Comparison of ENCODE assay signal across 9 cellular contexts in genomic region chr9:99056876-99057664, GRCh38. TPM values are rescaled to one million over a fixed set of nuclear protein-coding genes. Genes with fewer than 3 reads are reported as not detected.
A peak's percentile ranks its signal among the peaks of the same experiment; 100 is the strongest.
DNase-seq lines count a peak whose midpoint lies in the region; ATAC-seq, FAIRE-seq and TF ChIP-seq lines count a peak whose summit lies in the region.
"Had no signal": no experiment of that assay in that cellular context is flagged by ENCODE, and none has a peak within 500 bp of the region (broad histone marks: within the 10 kb centered on the region; RNA-seq: fewer than 3 reads in every experiment).

No MANE protein-coding gene starts in this region.

- H2BK5ac ChIP-seq in IMR-90 (ENCODE audit: low read depth, low read length, poor library complexity, severe bottlenecking): peak overlapping the region; percentile 27

- H3K27me3 Mint-ChIP-seq in activated naive CD4-positive, alpha-beta T cell treated with anti-CD3 and anti-CD28 coated beads, Interleukin-2, amount 50 U/mL, for 24 hours: no peaks in the 10 kb centered on the region
- H3K27me3 Mint-ChIP-seq in memory B cell: no peaks in the 10 kb centered on the region

- H3K4me3 Mint-ChIP-seq in activated naive CD4-positive, alpha-beta T cell treated with anti-CD3 and anti-CD28 coated beads, Interleukin-2, amount 50 U/mL, for 24 hours: peak overlapping the region; percentile 77
- H3K4me3 Mint-ChIP-seq in memory B cell: peak overlapping the region; percentile 77

- H4K20me1 ChIP-seq in IMR-90 (ENCODE audit: insufficient read depth, low read length): no peaks in the 10 kb centered on the region

- H3K4me2 ChIP-seq in IMR-90 (ENCODE audit: low read depth, low read length): no peak overlapping the region; the same call in 1 of the 2 replicates
- H3K4me2 ChIP-seq: hepatocyte had no signal

- peak overlapping the region; percentile 30 to 64; a peak in 3 of 4 replicates for H4K8ac ChIP-seq in IMR-90 (ENCODE audit: low read depth in 2 of 2, low read length in 2 of 2)

- H3K79me1 ChIP-seq in IMR-90 (ENCODE audit: low read depth in 1 of 2, low read length in 2 of 2): no peaks in the 10 kb centered on the region

- peaks cover 5% of the 10 kb centered on the region for H3K9me3 Mint-ChIP-seq in activated naive CD4-positive, alpha-beta T cell treated with anti-CD3 and anti-CD28 coated beads, Interleukin-2, amount 50 U/mL, for 24 hours
- no peaks in the 10 kb centered on the region for H3K9me3 Mint-ChIP-seq in memory B cell

- no peaks in the 10 kb centered on the region for H3K27me3 ChIP-seq in IMR-90 (ENCODE audit: control insufficient read depth, insufficient read depth, low read length)
- H3K27me3 ChIP-seq in adrenal gland: no peaks in the 10 kb centered on the region
- H3K27me3 ChIP-seq: hepatocyte had no signal

- TF ChIP-seq RAD21 in IMR-90 (IDR thresholded peaks at IDR 0.05; ENCODE audit: low read length): no peak

- H3K18ac ChIP-seq in IMR-90 (ENCODE audit: low read depth, low read length): peak overlapping the region; percentile 53; the same call in 1 of the 2 replicates

- H3K27ac Mint-ChIP-seq in activated naive CD4-positive, alpha-beta T cell treated with anti-CD3 and anti-CD28 coated beads, Interleukin-2, amount 50 U/mL, for 24 hours: peak overlapping the region; percentile 75
- H3K27ac Mint-ChIP-seq in memory B cell: peak overlapping the region; percentile 64

- POLR2A ChIA-PET in IMR-90 (lab: Charles Lee; ENCODE audit: unreplicated experiment): no interaction called here

- intact Hi-C loops in IMR-90 (cut with micrococcal nuclease): no loop called here
- intact Hi-C loops in adrenal gland (cut with DNase I): no loop called here

- peak overlapping the region; percentile 27; the same call in 1 of the 2 replicates for H4K5ac ChIP-seq in IMR-90 (ENCODE audit: low read depth, low read length)

- ATAC-seq in IMR-90 (ENCODE audit: low read depth) (peak; percentile 71), memory B cell (ENCODE audit: low read depth) (no peak)

- TF ChIP-seq CTCF in IMR-90 (conservative IDR thresholded peaks at IDR 0.05; ENCODE audit: low read depth, low read length) (no peak), adrenal gland (IDR thresholded peaks at IDR 0.05) (no peak)

- CTCF ChIA-PET in IMR-90 (lab: Yijun Ruan, JAX): interaction anchor here (0.7 kb wide), 1 partner anchor 84 kb away, joined by 3 read pairs; no protein-coding TSS in a partner anchor

- H3K36me3 ChIP-seq in IMR-90 (ENCODE audit: control insufficient read depth, insufficient read depth, low read length) (peaks cover 49% of the 10 kb centered on the region; the same call in 1 of the 2 replicates), adrenal gland (replicated peaks in 1 of 2) (peaks cover 0 to 10% of the 10 kb centered on the region in 2 donors)

- peak overlapping the region; percentile 53 for H3K14ac ChIP-seq in IMR-90 (replicated peaks; ENCODE audit: low read depth, low read length)

- peaks cover 4% of the 10 kb centered on the region for H3K36me3 Mint-ChIP-seq in activated naive CD4-positive, alpha-beta T cell treated with anti-CD3 and anti-CD28 coated beads, Interleukin-2, amount 50 U/mL, for 24 hours
- no peaks in the 10 kb centered on the region for H3K36me3 Mint-ChIP-seq in memory B cell

- peak overlapping the region; percentile 62 for H3K4ac ChIP-seq in IMR-90 (ENCODE audit: low read depth, low read length)

- peak overlapping the region; percentile 55; the same call in 1 of the 2 replicates for H3K23ac ChIP-seq in IMR-90 (ENCODE audit: low read depth, low read length)

- TF ChIP-seq POLR2A in IMR-90 (IDR thresholded peaks at IDR 0.05; ENCODE audit: low read depth, low read length) (no peak), adrenal gland (IDR thresholded peaks at IDR 0.05) (no peak)

- H3K4me3 ChIP-seq in IMR-90 (ENCODE audit: insufficient read depth, low read depth, low read length): no peak overlapping the region
- H3K4me3 ChIP-seq in adrenal gland: no peak overlapping the region
- H3K4me3 ChIP-seq: hepatocyte had no signal

- H2AK9ac ChIP-seq in IMR-90 (replicated peaks; ENCODE audit: low read depth, low read length, poor library complexity): no peak overlapping the region

- in situ Hi-C loops in IMR-90 (cut with MboI; ENCODE audit: low sequenced_read_pairs) (no loop called here), ACHN (cut with HindIII; ENCODE audit: low pct_ligation_motif_present, low pct_unique_long_range_greater_than_20kb, low sequenced_read_pairs) (no loop called here)

- peaks cover 83% of the 10 kb centered on the region for H3K4me1 Mint-ChIP-seq in activated naive CD4-positive, alpha-beta T cell treated with anti-CD3 and anti-CD28 coated beads, Interleukin-2, amount 50 U/mL, for 24 hours
- H3K4me1 Mint-ChIP-seq in memory B cell: peaks cover 53% of the 10 kb centered on the region

- H2BK120ac ChIP-seq in IMR-90 (ENCODE audit: low read depth, low read length): peak overlapping the region; percentile 54

- H2BK20ac ChIP-seq in IMR-90 (ENCODE audit: low read depth, low read length): peak overlapping the region; percentile 77; the same call in 1 of the 2 replicates

- no CpG with 5 or more reads among the region's 6 CpGs for WGBS in IMR-90 (ENCODE audit: extremely low coverage in 2 of 2, insufficient read length in 1 of 2), 2 experiments
- 80 to 83% (median 81%) methylated on average over 6 of the region's 6 CpGs for WGBS in adrenal gland, 4 donors

- no TSS peak for BruUV-seq in IMR-90 (replicated peaks; lab: Mats Ljungman, UMichigan)

- no peak for FAIRE-seq in HTR-8/SVneo (lab: Jason Lieb, UNC)

- H3K27ac ChIP-seq in IMR-90 (ENCODE audit: insufficient read depth, low read length) (no peak overlapping the region), adrenal gland (peak overlapping the region in 2 of 5 donors; percentile 68 to 79)
- H3K27ac ChIP-seq: hepatocyte had no signal

- no peaks in the 10 kb centered on the region for H3K9me3 ChIP-seq in IMR-90 (ENCODE audit: control insufficient read depth, insufficient read depth, low read length)
- no peaks in the 10 kb centered on the region for H3K9me3 ChIP-seq in adrenal gland (replicated peaks in 1 of 3)

- peaks cover 14% of the 10 kb centered on the region for H3K4me1 ChIP-seq in IMR-90 (ENCODE audit: control insufficient read depth, insufficient read depth, low read length)
- H3K4me1 ChIP-seq in adrenal gland (replicated peaks in 1 of 2): peaks cover 0 to 30% of the 10 kb centered on the region in 2 donors

- peak overlapping the region; percentile 85; the same call in 2 of the 3 replicates for H2BK15ac ChIP-seq in IMR-90 (ENCODE audit: low read depth, low read length)

- H3K9ac ChIP-seq in IMR-90 (ENCODE audit: low read depth, low read length): no peak overlapping the region

- dilution Hi-C loops in IMR-90 (cut with HindIII; ENCODE audit: low sequenced_read_pairs, unreplicated experiment): no loop called here

- peak; percentile 61 for DNase-seq in CD1c-positive myeloid dendritic cell (ENCODE audit: extremely low spot score)
- peak; percentile 91 for DNase-seq in IMR-90
- DNase-seq in memory B cell (ENCODE audit: low spot score in 2 of 2): no peak
- DNase-seq in ACHN: no peak
- no peak for DNase-seq in NCI-H2171 treated with DMSO at 0.1 percent for 48 hours (lab: John Stamatoyannopoulos, UW)
- no peak for DNase-seq in adrenal gland
- DNase-seq in HTR-8/SVneo (ENCODE audit: insufficient read length, low spot score): no peak

- peak overlapping the region; percentile 39 for H4K91ac ChIP-seq in IMR-90 (ENCODE audit: insufficient read depth, low read depth, low read length)

- H2AK5ac ChIP-seq in IMR-90 (ENCODE audit: low read depth, low read length): peak overlapping the region; percentile 75

- peaks cover 26% of the 10 kb centered on the region for H3K9me1 ChIP-seq in IMR-90 (ENCODE audit: insufficient read depth, low read length)

- H3K56ac ChIP-seq in IMR-90 (ENCODE audit: extremely low read depth, insufficient read depth, low read length): peak overlapping the region; percentile 15; the same call in 1 of the 2 replicates

- H2AFZ ChIP-seq in IMR-90 (replicated peaks; ENCODE audit: low read length, poor library complexity): no peak overlapping the region
- H2AFZ ChIP-seq: hepatocyte had no signal

TF ChIP-seq in IMR-90, 13 proteins besides CTCF, POLR2A, EP300 and RAD21:
- no peak for TF ChIP-seq CEBPB (IDR thresholded peaks at IDR 0.05; ENCODE audit: low read depth, low read length)
- TF ChIP-seq FOS (IDR thresholded peaks at IDR 0.05; ENCODE audit: low read depth, low read length): 0 out of 2 replicates have a peak, but pooled peaks have one; percentile 26
- no peak for TF ChIP-seq NFE2L2 (IDR thresholded peaks at IDR 0.05; ENCODE audit: low read depth, low read length)
- peak; percentile 91 for TF ChIP-seq BHLHE40 (IDR thresholded peaks at IDR 0.05; ENCODE audit: low read depth, low read length)

RNA-seq across cellular contexts. Expression of gene TGFBR1, which starts 47.8 kb away (rescaled TPM):
- total RNA-seq in IMR-90 (2012; rRNA removed) (57.8 and 75.3 TPM in 2 replicates), adrenal gland (10 to 100 TPM in 7 of 8 donors, 1 to 10 TPM in 1; 7.7 to 38.5 (median 27.3) TPM)
- polyA plus RNA-seq in IMR-90 (2012; rRNA removed) (10.2 and 15.1 TPM in 2 replicates), adrenal gland (10 to 100 TPM in 1 of 3 donors, 1 to 10 TPM in 2; 5.5 to 14.2 (median 8.5) TPM)
- polyA plus RNA-seq in IMR-90 (2012; cell fraction: cytosol; rRNA removed): 7.8 and 11.8 TPM in 2 replicates
- polyA plus RNA-seq in IMR-90 (2012; cell fraction: nucleus; rRNA removed; ENCODE audit: low replicate concordance): 1.8 and 11.2 TPM in 2 replicates

Comparison
In these comparisons a context has a peak if more than half of its experiments do, and no peak if none do; other contexts are left out.
1. DNase-seq: peak in CD1c-positive myeloid dendritic cell (single experiment) and IMR-90 (single experiment); none in memory B cell (0 of 2), ACHN (single experiment), NCI-H2171 treated with DMSO at 0.1 percent for 48 hours (single experiment), adrenal gland (0 of 7) and HTR-8/SVneo (single experiment).